In genomic region chr11:86069408-86070086, GRCh38 we compare ENCODE assay signal across 2 cellular contexts.
TF ChIP-seq lines count a peak whose summit lies in the region.

No MANE protein-coding gene starts in this region.

TF ChIP-seq in A549, 52 proteins besides CTCF, POLR2A, EP300 and RAD21 (continued from another document):
- TF ChIP-seq MAFK (IDR thresholded peaks at IDR 0.05; ENCODE audit: partially characterized antibody) (no peak), GATA3 (IDR thresholded peaks at IDR 0.05; ENCODE audit: borderline replicate concordance) (peak; percentile 22; the same call in 1 of the 2 replicates), MYC (IDR thresholded peaks at IDR 0.05; ENCODE audit: borderline replicate concordance, low read length) (peak; percentile 70; the same call in 1 of the 2 replicates), FOXS1 (CRISPR knock-in tag; IDR thresholded peaks at IDR 0.05) (no peak), JUN (IDR thresholded peaks at IDR 0.05) (peak in 1 of 2 experiments; percentile 44; a peak in 2 of 5 replicates), BCL3 (IDR thresholded peaks at IDR 0.05) (0 out of 3 replicates have a peak, but pooled peaks have one; percentile 38), MAX (IDR thresholded peaks at IDR 0.05) (peak; percentile 66), ATOH8 (CRISPR knock-in tag; IDR thresholded peaks at IDR 0.05; ENCODE audit: low read depth) (peak; percentile 10; the same call in 1 of the 2 replicates)
TF ChIP-seq in A549: peak in this region for 7.

TF ChIP-seq in K562, 482 proteins besides CTCF, POLR2A, EP300 and RAD21 (continued from another document and continues in another):
- 0 out of 2 replicates have a peak, but pooled peaks have one; percentile 56 for TF ChIP-seq FOXM1 (IDR thresholded peaks at IDR 0.05; ENCODE audit: low read depth)
- TF ChIP-seq FOXM1 (CRISPR knock-in tag; IDR thresholded peaks at IDR 0.05; ENCODE audit: low read depth): no peak
- TF ChIP-seq GTF2E2 (tag; IDR thresholded peaks at IDR 0.05): peak; percentile 95
- peak; percentile 38 for TF ChIP-seq MAX (CRISPR knock-in tag; IDR thresholded peaks at IDR 0.05)
- no peak; the same call in 1 of the 2 replicates for TF ChIP-seq ZNF707 (CRISPR knock-in tag; conservative IDR thresholded peaks at IDR 0.05)
- TF ChIP-seq SP2 (IDR thresholded peaks at IDR 0.05; ENCODE audit: extremely low read depth, low read depth, low read length, poor library complexity, severe bottlenecking): no peak
- TF ChIP-seq GMEB1 (CRISPR knock-in tag; IDR thresholded peaks at IDR 0.05): 0 out of 2 replicates have a peak, but pooled peaks have one; percentile 3
- TF ChIP-seq TAL1 (IDR thresholded peaks at IDR 0.05): peak; percentile 4; the same call in 1 of the 2 replicates
- no peak for TF ChIP-seq MBD1 (CRISPR knock-in tag; IDR thresholded peaks at IDR 0.05)
- no peak for TF ChIP-seq GABPB2 (CRISPR knock-in tag; conservative IDR thresholded peaks at IDR 0.05)
- no peak for TF ChIP-seq PBX2 (CRISPR knock-in tag; IDR thresholded peaks at IDR 0.05; ENCODE audit: low read depth)
- TF ChIP-seq PBX2 (tag; conservative IDR thresholded peaks at IDR 0.05; ENCODE audit: low read depth): 0 out of 2 replicates have a peak, but pooled peaks have one; percentile 39
- no peak for TF ChIP-seq SAFB2 (IDR thresholded peaks at IDR 0.05; ENCODE audit: borderline replicate concordance, low read depth, low read length, severe bottlenecking)
- TF ChIP-seq GABPB1 (CRISPR knock-in tag; IDR thresholded peaks at IDR 0.05): 0 out of 2 replicates have a peak, but pooled peaks have one; percentile 36
- no peak for TF ChIP-seq RHOXF2B (CRISPR knock-in tag; conservative IDR thresholded peaks at IDR 0.05)
- peak in 1 of 2 experiments; percentile 86; a peak in 2 of 4 replicates for TF ChIP-seq TBL1XR1 (IDR thresholded peaks at IDR 0.05; ENCODE audit: low read length in 2 of 2)
- peak; percentile 73; the same call in 1 of the 2 replicates for TF ChIP-seq FOXJ2 (tag; IDR thresholded peaks at IDR 0.05)
- TF ChIP-seq RBBP5 (IDR thresholded peaks at IDR 0.05; ENCODE audit: borderline replicate concordance, insufficient read depth, low read length, poor library complexity, severe bottlenecking): peak; percentile 44
- peak; percentile 96 for TF ChIP-seq SMAD4 (CRISPR knock-in tag; conservative IDR thresholded peaks at IDR 0.05)
- 0 out of 2 replicates have a peak, but pooled peaks have one; percentile 9 for TF ChIP-seq HINFP (tag; conservative IDR thresholded peaks at IDR 0.05; ENCODE audit: low read depth)
- TF ChIP-seq ZNF436 (CRISPR knock-in tag; IDR thresholded peaks at IDR 0.05): no peak
- no peak for TF ChIP-seq TCFL5 (CRISPR knock-in tag; conservative IDR thresholded peaks at IDR 0.05)
- 0 out of 2 replicates have a peak, but pooled peaks have one; percentile 47 for TF ChIP-seq DMBX1 (CRISPR knock-in tag; IDR thresholded peaks at IDR 0.05; ENCODE audit: borderline replicate concordance)
- TF ChIP-seq BACH1 (tag; IDR thresholded peaks at IDR 0.05): peak; percentile 77; the same call in 1 of the 2 replicates
- TF ChIP-seq TAF1 (IDR thresholded peaks at IDR 0.05; ENCODE audit: control insufficient read depth, extremely low read depth, insufficient read depth, low read length, severe bottlenecking): no peak
- no peak for TF ChIP-seq ZNF121 (CRISPR knock-in tag; conservative IDR thresholded peaks at IDR 0.05)
- TF ChIP-seq DEAF1 (CRISPR knock-in tag; IDR thresholded peaks at IDR 0.05): no peak
- peak; percentile 93 for TF ChIP-seq ZNF395 (CRISPR knock-in tag; IDR thresholded peaks at IDR 0.05)
- no peak for TF ChIP-seq PHF20 (IDR thresholded peaks at IDR 0.05; ENCODE audit: partially characterized antibody)
- no peak; the same call in none of the 2 replicates for TF ChIP-seq CXXC5 (CRISPR knock-in tag; IDR thresholded peaks at IDR 0.05)
- no peak; the same call in 1 of the 2 replicates for TF ChIP-seq HCFC1 (IDR thresholded peaks at IDR 0.05; ENCODE audit: low read depth, low read length)
- no peak for TF ChIP-seq ZNF311 (CRISPR knock-in tag; IDR thresholded peaks at IDR 0.05)
- peak; percentile 26 for TF ChIP-seq E2F8 (IDR thresholded peaks at IDR 0.05; ENCODE audit: low read depth, partially characterized antibody)
- TF ChIP-seq UBTF (IDR thresholded peaks at IDR 0.05; ENCODE audit: borderline replicate concordance in 1 of 2, low read depth in 2 of 2, low read length in 2 of 2): no peak
- TF ChIP-seq ZNF140 (CRISPR knock-in tag; IDR thresholded peaks at IDR 0.05): no peak
- no peak for TF ChIP-seq BCOR (IDR thresholded peaks at IDR 0.05)
- TF ChIP-seq NR2C1 (IDR thresholded peaks at IDR 0.05): peak; percentile 47
- TF ChIP-seq NR2C1 (tag; IDR thresholded peaks at IDR 0.05): peak; percentile 65
- no peak for TF ChIP-seq ZNF280B (CRISPR knock-in tag; IDR thresholded peaks at IDR 0.05)
- TF ChIP-seq ZNF583 (CRISPR knock-in tag; IDR thresholded peaks at IDR 0.05): no peak
- TF ChIP-seq TFAM (CRISPR knock-in tag; conservative IDR thresholded peaks at IDR 0.05): no peak
- TF ChIP-seq E2F3 (CRISPR knock-in tag; IDR thresholded peaks at IDR 0.05): no peak
